Comparison of ENCODE assay signal across 8 cellular contexts in genomic region chr5:923473-923873, GRCh38. TPM values are rescaled to one million over a fixed set of nuclear protein-coding genes. Genes with fewer than 3 reads are reported as not detected.
DNase-seq lines count a peak whose midpoint lies in the region; ATAC-seq and TF ChIP-seq lines count a peak whose summit lies in the region.

No MANE protein-coding gene starts in this region.

- ATAC-seq in HG02885 (IDR thresholded peaks at IDR 0.05; ENCODE audit: poor library complexity, unreplicated experiment) = peak; percentile 85
- no peak for ATAC-seq in GM18511 (IDR thresholded peaks at IDR 0.05; ENCODE audit: unreplicated experiment)

- TF ChIP-seq CTCF in GM12872 (IDR thresholded peaks at IDR 0.05; ENCODE audit: insufficient read depth, low read depth, low read length) = peak; percentile 95
- TF ChIP-seq CTCF in WI38 (IDR thresholded peaks at IDR 0.05; ENCODE audit: low read depth, low read length) = peak; percentile 91
- peak; percentile 93 for TF ChIP-seq CTCF in kidney epithelial cell (IDR thresholded peaks at IDR 0.05; ENCODE audit: insufficient read depth, low read length, poor library complexity, severe bottlenecking)

- DNase-seq in NCI-H2171 treated with DMSO at 0.1 percent for 48 hours (lab: John Stamatoyannopoulos, UW) = peak; percentile 73
- peak; percentile 86 to 97 for DNase-seq in T47D (ENCODE audit: low read depth in 1 of 2, low spot score in 1 of 2)
- DNase-seq in kidney epithelial cell (ENCODE audit: low read depth) = no peak
- DNase-seq in stimulated activated CD4-positive, alpha-beta T cell treated with anti-CD3 and anti-CD28 coated beads, Interleukin-4, amount 100 ng/mL, for 1 hour = peak; percentile 76

- no peak overlapping the region for H3K4me3 ChIP-seq in WI38 (ENCODE audit: low read depth, low read length)
- H3K4me3 ChIP-seq in kidney epithelial cell (ENCODE audit: low read depth, low read length) = no peak overlapping the region

- in situ Hi-C loops in T47D (cut with HindIII; ENCODE audit: low pct_unique_long_range_greater_than_20kb, low sequenced_read_pairs) = no loop called here

- H3K27me3 ChIP-seq in kidney epithelial cell (ENCODE audit: control insufficient read depth, insufficient read depth, low read length) = peaks cover 10% of the 10 kb centered on the region

- H3K36me3 ChIP-seq in kidney epithelial cell (ENCODE audit: control insufficient read depth, insufficient read depth, low read length) = no peaks in the 10 kb centered on the region

RNA-seq across cellular contexts. Expression of gene TRIP13, which starts 30.8 kb away (rescaled TPM):
- 7.4 and 10.8 TPM in 2 replicates for total RNA-seq in kidney epithelial cell

RNA-seq across cellular contexts. Expression of gene BRD9, which starts 30.9 kb away (rescaled TPM):
- 47.3 and 47.9 TPM in 2 replicates for total RNA-seq in kidney epithelial cell
